In genomic region chr19:6516018-6516658, GRCh38 we compare ENCODE assay signal across 8 cellular contexts. TPM values are rescaled to one million over a fixed set of nuclear protein-coding genes. Genes with fewer than 3 reads are reported as not detected.
A peak's percentile ranks its signal among the peaks of the same experiment; 100 is the strongest.
DNase-seq lines count a peak whose midpoint lies in the region; ATAC-seq and TF ChIP-seq lines count a peak whose summit lies in the region.

No MANE protein-coding gene starts in this region.

- H3K4me1 Mint-ChIP-seq in naive B cell: peaks cover 36 to 39% (median 36%) of the 10 kb centered on the region in 3 donors

- H3K9me3 ChIP-seq in fibroblast of lung (ENCODE audit: control insufficient read depth, insufficient read depth, low read depth, low read length): no peaks in the 10 kb centered on the region

- no peaks in the 10 kb centered on the region for H4K20me1 ChIP-seq in fibroblast of lung (ENCODE audit: control insufficient read depth, extremely low read depth, insufficient read depth, low read length)

- no peak overlapping the region for H3K9ac ChIP-seq in fibroblast of lung (ENCODE audit: insufficient read depth, low read length)

- H3K27ac Mint-ChIP-seq in naive B cell: peak overlapping the region; percentile 26 to 93 (median 68)

- H3K4me1 ChIP-seq in fibroblast of lung (ENCODE audit: control insufficient read depth, extremely low read depth, insufficient read depth, low read length): no peaks in the 10 kb centered on the region

- peak overlapping the region; percentile 36 to 66 (median 51) for H3K4me3 ChIP-seq in fibroblast of lung (replicated peaks in 1 of 4; ENCODE audit: control extremely low read depth in 1 of 4, insufficient read depth in 1 of 4, low read depth in 3 of 4, low read length in 4 of 4)

- no peak overlapping the region for H3K27ac ChIP-seq in fibroblast of lung (ENCODE audit: insufficient read depth, low read length)

- H3K9me3 Mint-ChIP-seq in naive B cell: no peaks in the 10 kb centered on the region

- no peaks in the 10 kb centered on the region for H3K36me3 ChIP-seq in fibroblast of lung (ENCODE audit: control insufficient read depth, insufficient read depth, low read length)

- DNase-seq in 8988T: peak; percentile 73
- peak; percentile 93 for DNase-seq in GM13977 (ENCODE audit: low spot score)
- DNase-seq in activated T-helper 1 cell treated with Interleukin-2 at 50 U/mL for 16 hours (ENCODE audit: low read depth): peak; percentile 37
- DNase-seq in fibroblast of lung (ENCODE audit: low read depth in 2 of 2): peak; percentile 79 to 93
- peak; percentile 29 for DNase-seq in naive B cell
- peak; percentile 24 to 65 (median 46) for DNase-seq in stimulated activated naive CD4-positive, alpha-beta T cell (lab: John Stamatoyannopoulos, UW)

- H3K27me3 Mint-ChIP-seq in naive B cell: no peaks in the 10 kb centered on the region

- peak overlapping the region; percentile 86 to 97 (median 95) for H3K4me3 Mint-ChIP-seq in naive B cell

- no peaks in the 10 kb centered on the region for H3K27me3 ChIP-seq in fibroblast of lung (ENCODE audit: control insufficient read depth, insufficient read depth, low read length)

- in situ Hi-C loops in GM13977 (cut with MboI; ENCODE audit: low pct_unique_long_range_greater_than_20kb, low sequenced_read_pairs, unreplicated experiment): loop anchor here (5.0 to 25.0 kb wide), 2 partner anchors 116 to 346 kb away; no protein-coding TSS in a partner anchor

- no peak for TF ChIP-seq CTCF in GM13977 (IDR thresholded peaks at IDR 0.05; ENCODE audit: extremely low read depth, insufficient read depth, missing control alignments)
- no peak for TF ChIP-seq CTCF in fibroblast of lung (conservative IDR thresholded peaks at IDR 0.05 in 1 of 2, IDR thresholded peaks at IDR 0.05 in 1 of 2; ENCODE audit: low read depth in 1 of 2, low read length in 2 of 2)

- peak; percentile 38 for ATAC-seq in HG03280 (IDR thresholded peaks at IDR 0.05; ENCODE audit: unreplicated experiment)
- peak; percentile 13 to 22 for ATAC-seq in naive B cell (ENCODE audit: low read depth in 2 of 2)

- peak overlapping the region; percentile 77 for H3K4me2 ChIP-seq in fibroblast of lung (ENCODE audit: extremely low read depth, insufficient read depth, low read length)

- no peaks in the 10 kb centered on the region for H3K79me2 ChIP-seq in fibroblast of lung (ENCODE audit: control insufficient read depth, insufficient read depth, low read length)

- peak overlapping the region; percentile 95 for H2AFZ ChIP-seq in fibroblast of lung (ENCODE audit: low read length)

- no peaks in the 10 kb centered on the region for H3K36me3 Mint-ChIP-seq in naive B cell

TF ChIP-seq in PFSK-1, 5 proteins besides CTCF, POLR2A, EP300 and RAD21:
- no peak for TF ChIP-seq SIN3A (IDR thresholded peaks at IDR 0.05; ENCODE audit: borderline replicate concordance, insufficient read depth, low read length)
- no peak for TF ChIP-seq REST (IDR thresholded peaks at IDR 0.05; ENCODE audit: insufficient read depth in 1 of 2, low read depth in 2 of 2, low read length in 2 of 2)
- TF ChIP-seq POLR2AphosphoS5 (IDR thresholded peaks at IDR 0.05; ENCODE audit: low read depth, low read length): peak; percentile 69
- TF ChIP-seq FOXP2 (optimal IDR thresholded peaks at IDR 0.05; ENCODE audit: borderline replicate concordance, extremely low read depth, extremely low read length, insufficient read depth): peak; percentile 16

RNA-seq across cellular contexts. Expression of gene TUBB4A, which starts 14.0 kb away (rescaled TPM):
- 2.3 TPM for polyA plus RNA-seq in PFSK-1 (2012; ENCODE audit: insufficient read length, low read depth)
- not detected in 2 replicates for total RNA-seq in fibroblast of lung
- polyA plus RNA-seq in fibroblast of lung (not detected in 2 replicates), naive B cell (ENCODE audit: low read depth in 6 of 6) (1 to 10 TPM in 5 of 6 donors, under 1 TPM in 1; 0.89 to 5.9 (median 2.3) TPM)
- polyA plus RNA-seq in fibroblast of lung (2012): not detected in 2 replicates
- polyA minus RNA-seq in fibroblast of lung (ENCODE audit: low replicate concordance): not detected in 2 replicates

RNA-seq across cellular contexts. Expression of gene TNFSF9, which starts 14.7 kb away (rescaled TPM):
- 2.6 TPM for polyA plus RNA-seq in PFSK-1 (2012; ENCODE audit: insufficient read length, low read depth)
- 0.26 and 0.66 TPM in 2 replicates for total RNA-seq in fibroblast of lung
- polyA plus RNA-seq in fibroblast of lung: 0.22 and 0.40 TPM in 2 replicates
- 0.37 and 0.54 TPM in 2 replicates for polyA plus RNA-seq in fibroblast of lung (2012)
- polyA minus RNA-seq in fibroblast of lung (ENCODE audit: low replicate concordance): not detected in 2 replicates
- polyA plus RNA-seq in naive B cell (ENCODE audit: low read depth in 6 of 6): 1 to 10 TPM in 3 of 6 donors, under 1 TPM in 3; 0.67 to 6.7 (median 1.1) TPM

RNA-seq across cellular contexts. Expression of gene DENND1C, which starts 34.6 kb away (rescaled TPM):
- not detected for polyA plus RNA-seq in PFSK-1 (2012; ENCODE audit: insufficient read length, low read depth)
- total RNA-seq in fibroblast of lung: not detected in 2 replicates
- polyA plus RNA-seq in fibroblast of lung: not detected in 2 replicates
- polyA plus RNA-seq in fibroblast of lung (2012): not detected in 2 replicates
- not detected in 2 replicates for polyA minus RNA-seq in fibroblast of lung (ENCODE audit: low replicate concordance)
- 10 to 100 TPM; 36.5 to 72.3 (median 39.3) TPM for polyA plus RNA-seq in naive B cell (ENCODE audit: low read depth in 6 of 6)

RNA-seq across cellular contexts. Expression of gene CRB3, which starts 52.1 kb away (rescaled TPM):
- not detected for polyA plus RNA-seq in PFSK-1 (2012; ENCODE audit: insufficient read length, low read depth)
- total RNA-seq in fibroblast of lung: 0.17 TPM in 1 of 2 replicates, not detected in the other
- polyA plus RNA-seq in fibroblast of lung: not detected in 2 replicates
- polyA plus RNA-seq in fibroblast of lung (2012): not detected in 2 replicates
- not detected in 2 replicates for polyA minus RNA-seq in fibroblast of lung (ENCODE audit: low replicate concordance)
- polyA plus RNA-seq in naive B cell (ENCODE audit: low read depth in 6 of 6): 1 to 10 TPM in 1 of 6 donors, under 1 TPM in 1, not detected in 4; 0.88 to 1.6 TPM

RNA-seq across cellular contexts. Expression of gene SLC25A23, which starts 56.5 kb away (rescaled TPM):
- polyA plus RNA-seq in PFSK-1 (2012; ENCODE audit: insufficient read length, low read depth): 46.7 TPM
- 18.5 and 33.9 TPM in 2 replicates for total RNA-seq in fibroblast of lung
- polyA plus RNA-seq in fibroblast of lung: 4.5 and 7.9 TPM in 2 replicates
- 21.7 and 30.8 TPM in 2 replicates for polyA plus RNA-seq in fibroblast of lung (2012)
- 31.8 and 58.1 TPM in 2 replicates for polyA minus RNA-seq in fibroblast of lung (ENCODE audit: low replicate concordance)
- 1 to 10 TPM; 1.4 to 5.0 (median 3.2) TPM for polyA plus RNA-seq in naive B cell (ENCODE audit: low read depth in 6 of 6)

Comparison
In these comparisons a context has a peak if more than half of its experiments do, and no peak if none do; other contexts are left out.
1. DNase-seq: peak in every context shown above with its lines; median percentile 93 in GM13977; 86 in fibroblast of lung; 73 in 8988T; 46 in stimulated activated naive CD4-positive, alpha-beta T cell; 37 in activated T-helper 1 cell treated with Interleukin-2 at 50 U/mL for 16 hours; 29 in naive B cell.
2. RNA of gene DENND1C, which starts 34.6 kb away (polyA plus RNA-seq): 36.5 to 72.3 TPM in naive B cell; not detected in fibroblast of lung; every median in the first group is over 10 times any median in the second.